In the genomic region with DNA sequence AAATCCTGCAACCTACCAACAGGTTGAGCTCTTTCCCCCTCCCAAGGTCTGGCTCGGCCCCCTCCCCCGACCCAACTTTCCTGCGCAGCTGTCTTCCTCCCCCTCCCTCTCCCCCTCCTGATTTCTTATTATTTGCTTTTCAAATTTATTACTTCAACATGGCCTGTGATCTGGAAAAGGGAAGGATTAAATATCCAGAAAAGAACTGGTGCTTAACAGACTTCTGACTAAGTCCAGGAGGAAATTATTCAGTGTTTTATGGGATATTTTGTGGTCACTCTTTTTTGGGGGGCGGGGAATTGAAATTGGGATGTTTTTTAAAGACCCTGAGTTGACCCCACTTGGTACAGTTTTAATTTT, we compare ENCODE assay signal across 8 cellular contexts. TPM values are rescaled to one million over a fixed set of nuclear protein-coding genes. Genes with fewer than 3 reads are reported as not detected.
DNase-seq lines count a peak whose midpoint lies in the region; ATAC-seq and FAIRE-seq lines count a peak whose summit lies in the region.

No MANE protein-coding gene starts in this region.

- DNase-seq in T-helper 2 cell treated with Interferon-gamma antibody and Interleukin-4, amounts not matched to agents 5 μg/mL and 100 μg/mL, for 36 hours (ENCODE audit: low spot score), result no peak
- no peak for DNase-seq in T-helper 2 cell
- no peak for DNase-seq in activated CD4-positive, alpha-beta memory T cell treated with anti-CD3 and anti-CD28 coated beads, Interleukin-2, amount 10 ng/mL, durations not matched to agents 7 days and 5 days
- DNase-seq in stimulated activated naive CD8-positive, alpha-beta T cell treated with anti-CD3 and anti-CD28 coated beads, Interleukin-15, amount 100 ng/mL, for 72 hours, result no peak
- DNase-seq in HTR-8/SVneo (ENCODE audit: insufficient read length, low spot score), result no peak
- no peak for DNase-seq in cortex of kidney (lab: John Stamatoyannopoulos, UW)
- DNase-seq in DMS114 treated with DMSO at 0.1 percent for 48 hours (lab: John Stamatoyannopoulos, UW; ENCODE audit: unreplicated experiment), result no peak

- peaks cover 19% of the 10 kb centered on the region for H3K36me3 Mint-ChIP-seq in T-helper 2 cell treated with Interferon-gamma antibody and Interleukin-4, amounts not matched to agents 5 μg/mL and 100 μg/mL, for 36 hours (ENCODE audit: low read depth)
- peaks cover 43% of the 10 kb centered on the region for H3K36me3 Mint-ChIP-seq in activated CD4-positive, alpha-beta memory T cell treated with anti-CD3 and anti-CD28 coated beads, Interleukin-2, amount 10 ng/mL, durations not matched to agents 7 days and 5 days (ENCODE audit: low read depth)

- peaks cover 23% of the 10 kb centered on the region for H3K4me1 ChIP-seq in iPS-18a (ENCODE audit: control insufficient read depth, low read depth, low read length)

- H3K27ac ChIP-seq in iPS-18a (ENCODE audit: low read length), result no peak overlapping the region

- peaks cover 29% of the 10 kb centered on the region for H3K4me1 Mint-ChIP-seq in T-helper 2 cell treated with Interferon-gamma antibody and Interleukin-4, amounts not matched to agents 5 μg/mL and 100 μg/mL, for 36 hours (ENCODE audit: low read depth)
- peaks cover 34% of the 10 kb centered on the region for H3K4me1 Mint-ChIP-seq in activated CD4-positive, alpha-beta memory T cell treated with anti-CD3 and anti-CD28 coated beads, Interleukin-2, amount 10 ng/mL, durations not matched to agents 7 days and 5 days
- peaks cover 27% of the 10 kb centered on the region for H3K4me1 Mint-ChIP-seq in stimulated activated naive CD8-positive, alpha-beta T cell treated with anti-CD3 and anti-CD28 coated beads, Interleukin-15, amount 100 ng/mL, for 72 hours

- POLR2A ChIA-PET in activated CD4-positive, alpha-beta memory T cell treated with anti-CD3 and anti-CD28 coated beads, Interleukin-2, amount 10 ng/mL, durations not matched to agents 7 days and 5 days (lab: Charles Lee), result interaction anchor here (0.7 to 11.5 kb wide), 28 partner anchors 9 to 1125 kb away, joined by 3 to 785 read pairs (median 7); partner anchors contain the start of genes CDK1 and RTKN2

- no peaks in the 10 kb centered on the region for H3K36me3 ChIP-seq in iPS-18a (ENCODE audit: control insufficient read depth, low read depth, low read length)

- peak overlapping the region; percentile 97 for H3K27ac Mint-ChIP-seq in T-helper 2 cell treated with Interferon-gamma antibody and Interleukin-4, amounts not matched to agents 5 μg/mL and 100 μg/mL, for 36 hours
- H3K27ac Mint-ChIP-seq in activated CD4-positive, alpha-beta memory T cell treated with anti-CD3 and anti-CD28 coated beads, Interleukin-2, amount 10 ng/mL, durations not matched to agents 7 days and 5 days, result peak overlapping the region; percentile 98
- peak overlapping the region; percentile 92 to 98 for H3K27ac Mint-ChIP-seq in stimulated activated naive CD8-positive, alpha-beta T cell treated with anti-CD3 and anti-CD28 coated beads, Interleukin-15, amount 100 ng/mL, for 72 hours

- no peaks in the 10 kb centered on the region for H3K9me3 ChIP-seq in iPS-18a (ENCODE audit: control insufficient read depth, low read depth, low read length)

- peak overlapping the region; percentile 94 for H3K4me3 Mint-ChIP-seq in T-helper 2 cell treated with Interferon-gamma antibody and Interleukin-4, amounts not matched to agents 5 μg/mL and 100 μg/mL, for 36 hours
- peak overlapping the region; percentile 94 for H3K4me3 Mint-ChIP-seq in activated CD4-positive, alpha-beta memory T cell treated with anti-CD3 and anti-CD28 coated beads, Interleukin-2, amount 10 ng/mL, durations not matched to agents 7 days and 5 days
- peak overlapping the region; percentile 79 to 93 for H3K4me3 Mint-ChIP-seq in stimulated activated naive CD8-positive, alpha-beta T cell treated with anti-CD3 and anti-CD28 coated beads, Interleukin-15, amount 100 ng/mL, for 72 hours

- peak overlapping the region; percentile 96 for H3K4me3 ChIP-seq in iPS-18a (ENCODE audit: low read length)

- no peak for ATAC-seq in stimulated activated naive CD8-positive, alpha-beta T cell treated with anti-CD3 and anti-CD28 coated beads, Interleukin-15, amount 100 ng/mL, for 72 hours

- H3K9me3 Mint-ChIP-seq in T-helper 2 cell treated with Interferon-gamma antibody and Interleukin-4, amounts not matched to agents 5 μg/mL and 100 μg/mL, for 36 hours, result no peaks in the 10 kb centered on the region
- no peaks in the 10 kb centered on the region for H3K9me3 Mint-ChIP-seq in activated CD4-positive, alpha-beta memory T cell treated with anti-CD3 and anti-CD28 coated beads, Interleukin-2, amount 10 ng/mL, durations not matched to agents 7 days and 5 days
- H3K9me3 Mint-ChIP-seq in stimulated activated naive CD8-positive, alpha-beta T cell treated with anti-CD3 and anti-CD28 coated beads, Interleukin-15, amount 100 ng/mL, for 72 hours, result no peaks in the 10 kb centered on the region

- CTCF ChIA-PET in activated CD4-positive, alpha-beta memory T cell treated with anti-CD3 and anti-CD28 coated beads, Interleukin-2, amount 10 ng/mL, durations not matched to agents 7 days and 5 days (lab: Charles Lee), result interaction anchor here (0.8 to 7.8 kb wide), 12 partner anchors 30 to 361 kb away, joined by 3 to 81 read pairs (median 10); no protein-coding TSS in a partner anchor

- no peak for FAIRE-seq in HTR-8/SVneo (lab: Jason Lieb, UNC)

- H3K27me3 Mint-ChIP-seq in T-helper 2 cell treated with Interferon-gamma antibody and Interleukin-4, amounts not matched to agents 5 μg/mL and 100 μg/mL, for 36 hours (ENCODE audit: low read depth), result no peaks in the 10 kb centered on the region
- H3K27me3 Mint-ChIP-seq in activated CD4-positive, alpha-beta memory T cell treated with anti-CD3 and anti-CD28 coated beads, Interleukin-2, amount 10 ng/mL, durations not matched to agents 7 days and 5 days, result no peaks in the 10 kb centered on the region
- H3K27me3 Mint-ChIP-seq in stimulated activated naive CD8-positive, alpha-beta T cell treated with anti-CD3 and anti-CD28 coated beads, Interleukin-15, amount 100 ng/mL, for 72 hours, result no peaks in the 10 kb centered on the region

- H3K9ac ChIP-seq in iPS-18a (ENCODE audit: low read length), result no peak overlapping the region

- peaks cover 32% of the 10 kb centered on the region for H3K27me3 ChIP-seq in iPS-18a (ENCODE audit: control insufficient read depth, insufficient read depth, low read length)

RNA-seq across cellular contexts. Expression of gene ARID5B, which starts 2.5 kb away (rescaled TPM):
- total RNA-seq in activated CD4-positive, alpha-beta memory T cell treated with anti-CD3 and anti-CD28 coated beads, Interleukin-2, amount 10 ng/mL, durations not matched to agents 7 days and 5 days, result 10 to 100 TPM; 71.1 to 73.9 TPM
